In genomic region chr3:150239764-150240163, GRCh38 we compare ENCODE assay signal across 1 cellular context.
TF ChIP-seq lines count a peak whose summit lies in the region.

No MANE protein-coding gene starts in this region.

TF ChIP-seq in A549, 52 proteins besides CTCF, POLR2A, EP300 and RAD21 (continued from another document):
- no peak for TF ChIP-seq BCL3 (IDR thresholded peaks at IDR 0.05)
